ENCODE assay signal across 22 cellular contexts in the genomic region with DNA sequence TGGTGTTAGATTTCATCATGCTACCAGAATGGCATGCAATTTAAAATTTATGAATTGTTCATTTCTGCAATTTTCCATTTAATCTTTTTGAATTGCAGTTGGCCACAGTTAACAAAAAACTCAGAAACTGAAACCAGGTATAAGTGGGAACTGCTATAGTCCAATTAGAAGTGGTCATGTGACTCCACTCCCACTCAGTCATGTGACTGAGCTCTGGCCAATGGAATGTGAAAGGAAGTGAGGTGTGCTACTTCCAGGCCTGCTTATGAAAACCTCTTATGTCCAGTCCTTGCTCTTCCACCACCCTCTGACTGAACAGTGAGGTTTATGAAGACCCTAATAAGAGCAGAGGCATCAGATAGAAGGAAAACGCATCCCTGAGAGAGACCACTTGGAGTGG. TPM values are rescaled to one million over a fixed set of nuclear protein-coding genes. Genes with fewer than 3 reads are reported as not detected.
DNase-seq lines count a peak whose midpoint lies in the region; ATAC-seq, FAIRE-seq and TF ChIP-seq lines count a peak whose summit lies in the region.
"Had no signal": no experiment of that assay in that cellular context is flagged by ENCODE, and none has a peak within 500 bp of the region (broad histone marks: within the 10 kb centered on the region; RNA-seq: fewer than 3 reads in every experiment).

No MANE protein-coding gene starts in this region.

- H3K4me1 ChIP-seq in HepG2 (ENCODE audit: insufficient read depth, low read length) (no peaks in the 10 kb centered on the region), right lobe of liver (no peaks in the 10 kb centered on the region), suprapubic skin (peaks cover 7% of the 10 kb centered on the region)

- no peak for TF ChIP-seq RAD21 in HepG2 (CRISPR knock-in tag; IDR thresholded peaks at IDR 0.05)

- H3K36me3 Mint-ChIP-seq in WTC11 (no peaks in the 10 kb centered on the region), naive B cell (peaks cover 5 to 15% of the 10 kb centered on the region in 2 donors)

- no peak overlapping the region for H3K9ac ChIP-seq in HepG2 (ENCODE audit: insufficient read depth, low read depth, low read length)

- no peak overlapping the region for H3K4me2 ChIP-seq in HepG2 (ENCODE audit: low read depth, low read length)

- CTCF ChIA-PET in HepG2 (lab: Yijun Ruan, JAX; ENCODE audit: low intra/inter-chr PET ratio, low total read pairs) (no interaction called here), WTC11 (lab: Charles Lee) (interaction anchor here (1.2 kb wide), 1 partner anchor 116 kb away, joined by 4 read pairs; no protein-coding TSS in a partner anchor)

- no peak for ATAC-seq in HepG2
- no peak for ATAC-seq in right lobe of liver
- no peak for ATAC-seq in WTC11
- no peak for ATAC-seq in naive B cell (ENCODE audit: low read depth in 2 of 2)
- ATAC-seq in GM18867 (IDR thresholded peaks at IDR 0.05; ENCODE audit: unreplicated experiment) = no peak

- H3K27me3 Mint-ChIP-seq in WTC11 (ENCODE audit: low read depth) (no peaks in the 10 kb centered on the region), naive B cell (no peaks in the 10 kb centered on the region)

- peaks cover 16% of the 10 kb centered on the region for H3K9me3 Mint-ChIP-seq in WTC11
- peaks cover 0 to 12% (median 1%) of the 10 kb centered on the region in 7 donors for H3K9me3 Mint-ChIP-seq in naive B cell

- H3K36me3 ChIP-seq in HepG2 (replicated peaks in 1 of 2; ENCODE audit: control insufficient read depth in 1 of 2, insufficient read depth in 2 of 2, low read length in 2 of 2) (no peaks in the 10 kb centered on the region), right lobe of liver (no peaks in the 10 kb centered on the region), suprapubic skin (no peaks in the 10 kb centered on the region)
- H3K36me3 ChIP-seq: Peyer's patch, SJSA1 had no signal

- no peaks in the 10 kb centered on the region for H3K79me2 ChIP-seq in HepG2 (ENCODE audit: insufficient read depth, low read length)

- DNase-seq in HepG2 (ENCODE audit: low spot score) (no peak), right lobe of liver (no peak), WTC11 (ENCODE audit: low spot score) (no peak), naive B cell (no peak), middle frontal gyrus (ENCODE audit: extremely low spot score, low spot score) (no peak), cardiac septum (ENCODE audit: low spot score) (no peak), suprapubic skin (ENCODE audit: low spot score in 2 of 2) (no peak)
- DNase-seq: DMS79; H7; KBM-7; MM.1S; NCI-H1092 treated with DMSO at 0.1 percent for 48 hours; NCI-H1436 treated with DMSO at 0.1 percent for 48 hours; NCI-H2029 treated with DMSO at 0.1 percent for 48 hours; NCI-H226; NCI-H510A treated with DMSO at 0.1 percent for 48 hours; NCI-H774; NK-92 treated with Interleukin-12 subunit alpha and Interleukin-12 subunit beta, amount 100 ng/mL, for 24 hours; Peyer's patch had no signal

- H4K20me1 ChIP-seq in HepG2 (ENCODE audit: insufficient read depth, low read length) = no peaks in the 10 kb centered on the region

- H3K9me3 ChIP-seq in HepG2 (ENCODE audit: low read length) (no peaks in the 10 kb centered on the region), right lobe of liver (no peaks in the 10 kb centered on the region), suprapubic skin (no peaks in the 10 kb centered on the region)
- H3K9me3 ChIP-seq: Peyer's patch, SJSA1 had no signal

- no TSS peak for BruUV-seq in HepG2 (replicated peaks; lab: Mats Ljungman, UMichigan)

- H3K4me1 Mint-ChIP-seq in WTC11 (peaks cover 14% of the 10 kb centered on the region), naive B cell (peaks cover 40 to 68% (median 63%) of the 10 kb centered on the region in 3 donors)

- no peak for TF ChIP-seq POLR2A in HepG2 (IDR thresholded peaks at IDR 0.05; ENCODE audit: insufficient read depth in 1 of 2, low read depth in 2 of 2, low read length in 2 of 2)
- no peak for TF ChIP-seq POLR2A in right lobe of liver (IDR thresholded peaks at IDR 0.05)
- TF ChIP-seq POLR2A in suprapubic skin (IDR thresholded peaks at IDR 0.05) = no peak

- POLR2A ChIA-PET in HepG2 (lab: Yijun Ruan, JAX) (no interaction called here), WTC11 (lab: Charles Lee) (no interaction called here)

- intact Hi-C loops in HepG2 (cut with micrococcal nuclease; ENCODE audit: unreplicated experiment) = no loop called here
- intact Hi-C loops in right lobe of liver (cut with DNase I) = no loop called here
- intact Hi-C loops in cardiac septum (cut with DNase I) = loop anchor here (5.0 kb wide), 1 partner anchor 99 kb away; no protein-coding TSS in a partner anchor

- H3K4me3 Mint-ChIP-seq in WTC11 (no peak overlapping the region), naive B cell (no peak overlapping the region)

- no peak for TF ChIP-seq CTCF in HepG2 (CRISPR knock-in tag; IDR thresholded peaks at IDR 0.05)
- no peak for TF ChIP-seq CTCF in right lobe of liver (IDR thresholded peaks at IDR 0.05)
- TF ChIP-seq CTCF in WTC11 (IDR thresholded peaks at IDR 0.05) = no peak
- TF ChIP-seq CTCF in suprapubic skin (IDR thresholded peaks at IDR 0.05) = no peak

- H3K27ac ChIP-seq in HepG2 (ENCODE audit: extremely low read length, insufficient read depth, low read length) = no peak overlapping the region
- H3K27ac ChIP-seq in right lobe of liver = no peak overlapping the region
- no peak overlapping the region for H3K27ac ChIP-seq in suprapubic skin
- H3K27ac ChIP-seq: Peyer's patch, SJSA1 had no signal

- TF ChIP-seq EP300 in HepG2 (IDR thresholded peaks at IDR 0.05; ENCODE audit: low read depth in 2 of 2, low read length in 2 of 2) (no peak), HepG2 (CRISPR knock-in tag; IDR thresholded peaks at IDR 0.05; ENCODE audit: borderline replicate concordance) (no peak), suprapubic skin (IDR thresholded peaks at IDR 0.05) (no peak)

- H2AFZ ChIP-seq in HepG2 (ENCODE audit: low read length) = no peak overlapping the region

- H3K4me3 ChIP-seq in HepG2 (replicated peaks in 1 of 3; ENCODE audit: insufficient read depth in 1 of 3, low read depth in 2 of 3, low read length in 3 of 3) (no peak overlapping the region), right lobe of liver (no peak overlapping the region), suprapubic skin (no peak overlapping the region)
- H3K4me3 ChIP-seq: Peyer's patch, SJSA1 had no signal

- FAIRE-seq in HepG2 (lab: Jason Lieb, UNC) = no peak

- in situ Hi-C loops in HepG2 (cut with HindIII; ENCODE audit: extremely low pct_ligation_motif_present, low pct_unique_long_range_greater_than_20kb) = no loop called here

- no peak overlapping the region for H3K27ac Mint-ChIP-seq in WTC11
- peak overlapping the region; percentile 33 to 80 (median 74) for H3K27ac Mint-ChIP-seq in naive B cell

- no peaks in the 10 kb centered on the region for H3K27me3 ChIP-seq in HepG2 (ENCODE audit: control insufficient read depth in 1 of 2, insufficient read depth in 2 of 2, low read length in 2 of 2)
- no peaks in the 10 kb centered on the region for H3K27me3 ChIP-seq in right lobe of liver
- no peaks in the 10 kb centered on the region for H3K27me3 ChIP-seq in suprapubic skin
- H3K27me3 ChIP-seq: Peyer's patch, SJSA1 had no signal

- 100% methylated on average over 1 of the region's 1 CpG for WGBS in HepG2 (ENCODE audit: low lambda C conversion rate)
- 82% methylated on average over 1 of the region's 1 CpG for WGBS in right lobe of liver (ENCODE audit: insufficient coverage, low coverage, low lambda C conversion rate, missing lambda C conversion rate)
- 95% methylated on average over 1 of the region's 1 CpG for WGBS in suprapubic skin

TF ChIP-seq in HepG2, 621 proteins besides CTCF, POLR2A, EP300 and RAD21 (continues in another document):
- TF ChIP-seq RARA (CRISPR knock-in tag; IDR thresholded peaks at IDR 0.05) (no peak), ZNF891 (CRISPR knock-in tag; IDR thresholded peaks at IDR 0.05) (no peak), NR2F6 (IDR thresholded peaks at IDR 0.05) (no peak), NR2F6 (CRISPR knock-in tag; IDR thresholded peaks at IDR 0.05) (no peak), FOXM1 (CRISPR knock-in tag; IDR thresholded peaks at IDR 0.05) (no peak), PCBP2 (optimal IDR thresholded peaks at IDR 0.05; ENCODE audit: low read depth, low read length, poor library complexity, severe bottlenecking) (no peak)

TF ChIP-seq in WTC11, 78 proteins besides CTCF, POLR2A, EP300 and RAD21 (continues in another document):
- TF ChIP-seq, protein P1, sequence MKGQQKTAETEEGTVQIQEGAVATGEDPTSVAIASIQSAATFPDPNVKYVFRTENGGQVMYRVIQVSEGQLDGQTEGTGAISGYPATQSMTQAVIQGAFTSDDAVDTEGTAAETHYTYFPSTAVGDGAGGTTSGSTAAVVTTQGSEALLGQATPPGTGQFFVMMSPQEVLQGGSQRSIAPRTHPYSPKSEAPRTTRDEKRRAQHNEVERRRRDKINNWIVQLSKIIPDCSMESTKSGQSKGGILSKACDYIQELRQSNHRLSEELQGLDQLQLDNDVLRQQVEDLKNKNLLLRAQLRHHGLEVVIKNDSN (CRISPR knock-in tag; IDR thresholded peaks at IDR 0.05) = 0 out of 2 replicates have a peak, but pooled peaks have one; percentile 30

RNA-seq across cellular contexts. Expression of gene DLEU7, which starts 47.0 kb away (rescaled TPM):
- total RNA-seq in HepG2 (2016; rRNA removed; fragmentation: Illumina TruSeq; extraction: Trizol) (not detected in 2 replicates), right lobe of liver (under 1 TPM in 3 of 6 experiments, not detected in 3; 0.12 to 0.38 (median 0.33) TPM), WTC11 (2021) (3.0 to 3.6 TPM (median 3.1 TPM) in 3 replicates), cardiac septum (not detected), suprapubic skin (not detected)
- total RNA-seq in HepG2 (2016; cell fraction: cytosol; rRNA removed; fragmentation: Illumina TruSeq; extraction: Trizol; ENCODE audit: low read depth) = not detected in 2 replicates
- not detected in 2 replicates for total RNA-seq in HepG2 (2016; cell fraction: insoluble cytoplasmic fraction; rRNA removed; fragmentation: Illumina TruSeq; extraction: Trizol)
- not detected in 2 replicates for total RNA-seq in HepG2 (2016; cell fraction: membrane; rRNA removed; fragmentation: Illumina TruSeq; extraction: Trizol)
- not detected in 2 replicates for total RNA-seq in HepG2 (2016; cell fraction: nucleus; rRNA removed; fragmentation: Illumina TruSeq; extraction: Trizol)
- polyA plus RNA-seq in HepG2 (2011; rRNA removed) (not detected in 2 replicates), naive B cell (ENCODE audit: low read depth in 6 of 6) (under 1 TPM in 1 of 6 donors, not detected in 5; 0.36 TPM)
- not detected in 2 replicates for polyA plus RNA-seq in HepG2 (2011; cell fraction: cytosol; rRNA removed)
- not detected in 2 replicates for polyA plus RNA-seq in HepG2 (2011; cell fraction: nucleus; rRNA removed)
- 0.75 and 1.3 TPM in 2 replicates for polyA plus RNA-seq in HepG2 (2012)
- polyA plus RNA-seq in HepG2 (2016; cell fraction: cytosol; fragmentation: Illumina TruSeq; extraction: Trizol; ENCODE audit: low read depth) = not detected in 2 replicates
- polyA plus RNA-seq in HepG2 (2016; cell fraction: insoluble cytoplasmic fraction; fragmentation: Illumina TruSeq; extraction: Trizol; ENCODE audit: low read depth) = not detected in 2 replicates
- polyA plus RNA-seq in HepG2 (2016; cell fraction: membrane; fragmentation: Illumina TruSeq; extraction: Trizol; ENCODE audit: low read depth) = not detected in 2 replicates
- not detected in 2 replicates for polyA plus RNA-seq in HepG2 (2016; cell fraction: nucleus; fragmentation: Illumina TruSeq; extraction: Trizol; ENCODE audit: insufficient read depth, low read depth)
- polyA minus RNA-seq in HepG2 (2011; rRNA and poly(A)+ RNA removed; ENCODE audit: low replicate concordance) = not detected in 2 replicates
- polyA minus RNA-seq in HepG2 (2011; cell fraction: cytosol; rRNA and poly(A)+ RNA removed) = not detected in 2 replicates
- 0.13 and 0.50 TPM in 2 replicates for polyA minus RNA-seq in HepG2 (2011; cell fraction: nucleus; rRNA and poly(A)+ RNA removed)
- total RNA-seq: A172, SJSA1 had no signal
